In genomic region chr11:32899423-32899822, GRCh38 we compare ENCODE assay signal across 17 cellular contexts. TPM values are rescaled to one million over a fixed set of nuclear protein-coding genes. Genes with fewer than 3 reads are reported as not detected.
DNase-seq lines count a peak whose midpoint lies in the region; ATAC-seq and TF ChIP-seq lines count a peak whose summit lies in the region.
"Had no signal": no experiment of that assay in that cellular context is flagged by ENCODE, and none has a peak within 500 bp of the region (broad histone marks: within the 10 kb centered on the region; RNA-seq: fewer than 3 reads in every experiment).

No MANE protein-coding gene starts in this region.

- H2AFZ ChIP-seq in osteoblast (ENCODE audit: low read length) = no peak overlapping the region

- H3K79me2 ChIP-seq in osteoblast (ENCODE audit: insufficient read depth, low read length) = peaks cover 100% of the 10 kb centered on the region

- H3K4me3 Mint-ChIP-seq in activated CD4-positive, alpha-beta T cell treated with anti-CD3 and anti-CD28 coated beads, Interleukin-2, amount 10 ng/mL, durations not matched to agents 7 days and 5 days = no peak overlapping the region
- H3K4me3 Mint-ChIP-seq in activated CD4-positive, alpha-beta T cell treated with anti-CD3 and anti-CD28 coated beads for 36 hours = no peak overlapping the region
- H3K4me3 Mint-ChIP-seq: central memory CD8-positive, alpha-beta T cell; H9 had no signal

- H3K27ac ChIP-seq in osteoblast (ENCODE audit: low read depth, low read length) = no peak overlapping the region
- H3K27ac ChIP-seq: epithelial cell of prostate, upper lobe of left lung had no signal

- H3K4me2 ChIP-seq in osteoblast (ENCODE audit: insufficient read depth, low read length) = no peak overlapping the region

- no peaks in the 10 kb centered on the region for H3K9me3 Mint-ChIP-seq in activated CD4-positive, alpha-beta T cell treated with anti-CD3 and anti-CD28 coated beads, Interleukin-2, amount 10 ng/mL, durations not matched to agents 7 days and 5 days
- no peaks in the 10 kb centered on the region for H3K9me3 Mint-ChIP-seq in activated CD4-positive, alpha-beta T cell treated with anti-CD3 and anti-CD28 coated beads for 36 hours (ENCODE audit: low read depth)
- H3K9me3 Mint-ChIP-seq: central memory CD8-positive, alpha-beta T cell; H9 had no signal

- peaks cover 7% of the 10 kb centered on the region for H4K20me1 ChIP-seq in osteoblast (ENCODE audit: insufficient read depth, low read length)

- H3K27me3 ChIP-seq in osteoblast (ENCODE audit: insufficient read depth, low read length) = no peaks in the 10 kb centered on the region
- H3K27me3 ChIP-seq: upper lobe of left lung had no signal

- H3K36me3 Mint-ChIP-seq in activated CD4-positive, alpha-beta T cell treated with anti-CD3 and anti-CD28 coated beads, Interleukin-2, amount 10 ng/mL, durations not matched to agents 7 days and 5 days (ENCODE audit: low read depth) = peaks cover 11% of the 10 kb centered on the region
- H3K36me3 Mint-ChIP-seq in activated CD4-positive, alpha-beta T cell treated with anti-CD3 and anti-CD28 coated beads for 36 hours (ENCODE audit: low read depth) = peaks cover 16% of the 10 kb centered on the region

- peaks cover 42% of the 10 kb centered on the region for H3K4me1 Mint-ChIP-seq in activated CD4-positive, alpha-beta T cell treated with anti-CD3 and anti-CD28 coated beads, Interleukin-2, amount 10 ng/mL, durations not matched to agents 7 days and 5 days
- H3K4me1 Mint-ChIP-seq in activated CD4-positive, alpha-beta T cell treated with anti-CD3 and anti-CD28 coated beads for 36 hours = peaks cover 37% of the 10 kb centered on the region

- H3K4me3 ChIP-seq in lower leg skin (ENCODE audit: low read depth, poor library complexity, severe bottlenecking) (no peak overlapping the region), osteoblast (ENCODE audit: insufficient read depth, low read length) (no peak overlapping the region)
- H3K4me3 ChIP-seq: upper lobe of left lung had no signal

- no peaks in the 10 kb centered on the region for H3K36me3 ChIP-seq in osteoblast (ENCODE audit: insufficient read depth, low read length)

- POLR2A ChIA-PET in activated CD4-positive, alpha-beta T cell treated with anti-CD3 and anti-CD28 coated beads, Interleukin-2, amount 10 ng/mL, durations not matched to agents 7 days and 5 days (lab: Charles Lee) = no interaction called here
- POLR2A ChIA-PET in activated CD4-positive, alpha-beta T cell treated with anti-CD3 and anti-CD28 coated beads for 36 hours (lab: Charles Lee) = no interaction called here

- peak overlapping the region; percentile 34 for H3K27ac Mint-ChIP-seq in activated CD4-positive, alpha-beta T cell treated with anti-CD3 and anti-CD28 coated beads, Interleukin-2, amount 10 ng/mL, durations not matched to agents 7 days and 5 days
- H3K27ac Mint-ChIP-seq in activated CD4-positive, alpha-beta T cell treated with anti-CD3 and anti-CD28 coated beads for 36 hours = no peak overlapping the region

- no peaks in the 10 kb centered on the region for H3K4me1 ChIP-seq in osteoblast (ENCODE audit: insufficient read depth, low read length)

- no peak for DNase-seq in activated CD4-positive, alpha-beta T cell treated with anti-CD3 and anti-CD28 coated beads, Interleukin-2, amount 10 ng/mL, durations not matched to agents 7 days and 5 days
- DNase-seq in activated CD4-positive, alpha-beta T cell treated with anti-CD3 and anti-CD28 coated beads for 36 hours = no peak
- DNase-seq in medulla oblongata (ENCODE audit: extremely low spot score) (peak; percentile 35), lower leg skin (ENCODE audit: low spot score in 2 of 2) (no peak), iPS-NIHi11 (ENCODE audit: low spot score) (no peak), osteoblast (ENCODE audit: insufficient read length, low spot score, missing footprints) (no peak)
- DNase-seq: activated CD4-positive, alpha-beta T cell treated with anti-CD3 and anti-CD28 coated beads, Interleukin-2, amount 50 U/mL, for 1 hour; activated naive CD4-positive, alpha-beta T cell treated with anti-CD3 and anti-CD28 coated beads, Interleukin-2, amount 50 U/mL, for 16 hours; H9; hypothalamus; mesenchymal stem cell; NCI-H226; upper lobe of left lung had no signal

- intact Hi-C loops in activated CD4-positive, alpha-beta T cell treated with anti-CD3 and anti-CD28 coated beads for 36 hours (cut with DNase I, micrococcal nuclease) = no loop called here
- intact Hi-C loops in lower leg skin (cut with DNase I; ENCODE audit: low total_unique reads) = no loop called here

- no peak for ATAC-seq in activated CD4-positive, alpha-beta T cell treated with anti-CD3 and anti-CD28 coated beads for 36 hours
- ATAC-seq in GM21381 (IDR thresholded peaks at IDR 0.05; ENCODE audit: unreplicated experiment) = peak; percentile 72
- peak; percentile 71 for ATAC-seq in HG03064 (IDR thresholded peaks at IDR 0.05; ENCODE audit: low read depth, unreplicated experiment)

- no peak for TF ChIP-seq POLR2A in lower leg skin (IDR thresholded peaks at IDR 0.05)

- H3K9me3 ChIP-seq in osteoblast (ENCODE audit: low read depth, low read length) = no peaks in the 10 kb centered on the region
- H3K9me3 ChIP-seq: upper lobe of left lung had no signal

- TF ChIP-seq CTCF in lower leg skin (IDR thresholded peaks at IDR 0.05) (no peak), osteoblast (IDR thresholded peaks at IDR 0.05; ENCODE audit: extremely low read depth, low read depth, low read length) (no peak)

- no peaks in the 10 kb centered on the region for H3K27me3 Mint-ChIP-seq in activated CD4-positive, alpha-beta T cell treated with anti-CD3 and anti-CD28 coated beads, Interleukin-2, amount 10 ng/mL, durations not matched to agents 7 days and 5 days
- no peaks in the 10 kb centered on the region for H3K27me3 Mint-ChIP-seq in activated CD4-positive, alpha-beta T cell treated with anti-CD3 and anti-CD28 coated beads for 36 hours
- H3K27me3 Mint-ChIP-seq: central memory CD8-positive, alpha-beta T cell had no signal

- CTCF ChIA-PET in activated CD4-positive, alpha-beta T cell treated with anti-CD3 and anti-CD28 coated beads, Interleukin-2, amount 10 ng/mL, durations not matched to agents 7 days and 5 days (lab: Charles Lee) = no interaction called here
- CTCF ChIA-PET in activated CD4-positive, alpha-beta T cell treated with anti-CD3 and anti-CD28 coated beads for 36 hours (lab: Charles Lee) = no interaction called here

RNA-seq across cellular contexts. Expression of gene QSER1, which starts 6.8 kb away (rescaled TPM):
- 10 to 100 TPM; 12.3 to 18.0 TPM for total RNA-seq in activated CD4-positive, alpha-beta T cell treated with anti-CD3 and anti-CD28 coated beads, Interleukin-2, amount 10 ng/mL, durations not matched to agents 7 days and 5 days
- total RNA-seq in activated CD4-positive, alpha-beta T cell treated with anti-CD3 and anti-CD28 coated beads for 36 hours = 10 to 100 TPM; 11.8 to 16.6 TPM
- total RNA-seq in lower leg skin (10 to 100 TPM; 27.8 to 34.2 (median 32.1) TPM), osteoblast (25.6 and 28.6 TPM in 2 replicates)
